In the genomic region with DNA sequence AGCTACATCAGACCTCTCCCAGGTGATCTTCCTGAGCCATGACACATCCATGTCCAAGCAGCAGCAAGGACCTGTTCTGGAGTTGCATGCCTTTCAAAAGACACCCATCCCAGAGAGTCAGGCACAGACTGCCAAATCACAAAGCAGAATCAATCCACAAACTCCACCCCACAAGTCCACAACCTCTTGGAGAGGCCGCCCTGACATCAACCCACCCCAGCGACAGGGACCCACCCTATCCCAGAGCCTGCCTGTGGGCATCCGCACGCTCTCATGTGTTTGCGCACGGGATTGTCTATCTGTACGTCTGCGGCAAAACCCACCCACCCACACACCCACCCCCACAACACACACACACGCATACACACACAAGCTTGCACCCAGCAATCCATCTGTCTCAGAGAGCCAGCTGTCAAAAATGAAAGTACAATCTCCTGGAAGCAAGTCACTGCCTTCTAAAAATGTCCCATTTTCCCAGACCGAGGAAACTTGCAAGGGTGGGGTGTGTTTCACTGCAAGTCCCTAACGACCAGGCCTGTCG, we compare ENCODE assay signal across 9 cellular contexts. TPM values are rescaled to one million over a fixed set of nuclear protein-coding genes. Genes with fewer than 3 reads are reported as not detected.
DNase-seq lines count a peak whose midpoint lies in the region; ATAC-seq and TF ChIP-seq lines count a peak whose summit lies in the region.
"Had no signal": no experiment of that assay in that cellular context is flagged by ENCODE, and none has a peak within 500 bp of the region (broad histone marks: within the 10 kb centered on the region; RNA-seq: fewer than 3 reads in every experiment).

No MANE protein-coding gene starts in this region.

- H3K9ac ChIP-seq in BLaER1 treated with 17β-estradiol and CSF1 and Interleukin-3, amounts not matched to agents 10 nM and 100 nM = no peak overlapping the region
- H3K9ac ChIP-seq in rectal smooth muscle tissue (ENCODE audit: low read length) = no peak overlapping the region

- H3K36me3 Mint-ChIP-seq in activated T-helper 1 cell treated with anti-CD3 and anti-CD28 coated beads, Interleukin-12 subunit alpha, Interleukin-12 subunit beta, Interleukin-2, Interleukin-4 antibody, amounts not matched to agents 30 ng/mL and 10 ng/mL and 1 ng/mL, durations not matched to agents 14 hours and 24 hours and 36 hours (ENCODE audit: low read depth) = peaks cover 31% of the 10 kb centered on the region
- H3K36me3 Mint-ChIP-seq: memory B cell had no signal

- no peaks in the 10 kb centered on the region for H3K9me3 ChIP-seq in BLaER1 treated with 17β-estradiol and CSF1 and Interleukin-3, amounts not matched to agents 10 nM and 100 nM (replicated peaks in 1 of 11)

- peaks cover 0 to 58% (median 9%) of the 10 kb centered on the region in 11 experiments; a peak in 14 of 22 replicates for H3K36me3 ChIP-seq in BLaER1 treated with 17β-estradiol and CSF1 and Interleukin-3, amounts not matched to agents 10 nM and 100 nM
- peaks cover 5% of the 10 kb centered on the region for H3K36me3 ChIP-seq in rectal smooth muscle tissue (ENCODE audit: control insufficient read depth, insufficient read depth, low read length)

- H3K27me3 Mint-ChIP-seq in activated T-helper 1 cell treated with anti-CD3 and anti-CD28 coated beads, Interleukin-12 subunit alpha, Interleukin-12 subunit beta, Interleukin-2, Interleukin-4 antibody, amounts not matched to agents 30 ng/mL and 10 ng/mL and 1 ng/mL, durations not matched to agents 14 hours and 24 hours and 36 hours (ENCODE audit: insufficient read depth) = no peaks in the 10 kb centered on the region
- H3K27me3 Mint-ChIP-seq: memory B cell had no signal

- peaks cover 0 to 5% (median 0%) of the 10 kb centered on the region in 11 experiments; a peak in 3 of 22 replicates for H3K27me3 ChIP-seq in BLaER1 treated with 17β-estradiol and CSF1 and Interleukin-3, amounts not matched to agents 10 nM and 100 nM
- no peaks in the 10 kb centered on the region for H3K27me3 ChIP-seq in foreskin keratinocyte
- no peaks in the 10 kb centered on the region for H3K27me3 ChIP-seq in rectal smooth muscle tissue (ENCODE audit: control insufficient read depth, insufficient read depth, low read length)

- no peaks in the 10 kb centered on the region for H3K9me3 Mint-ChIP-seq in activated T-helper 1 cell treated with anti-CD3 and anti-CD28 coated beads, Interleukin-12 subunit alpha, Interleukin-12 subunit beta, Interleukin-2, Interleukin-4 antibody, amounts not matched to agents 30 ng/mL and 10 ng/mL and 1 ng/mL, durations not matched to agents 14 hours and 24 hours and 36 hours
- H3K9me3 Mint-ChIP-seq: memory B cell had no signal

- peaks cover 33 to 98% (median 89%) of the 10 kb centered on the region in 11 experiments; a peak in 19 of 22 replicates for H4K20me1 ChIP-seq in BLaER1 treated with 17β-estradiol and CSF1 and Interleukin-3, amounts not matched to agents 10 nM and 100 nM

- no peak overlapping the region for H3K27ac ChIP-seq in BLaER1 treated with 17β-estradiol and CSF1 and Interleukin-3, amounts not matched to agents 10 nM and 100 nM
- no peak overlapping the region for H3K27ac ChIP-seq in foreskin keratinocyte
- peak overlapping the region; percentile 53 for H3K27ac ChIP-seq in rectal smooth muscle tissue (ENCODE audit: low read depth, low read length)

- H3K4me1 ChIP-seq in BLaER1 treated with 17β-estradiol and CSF1 and Interleukin-3, amounts not matched to agents 10 nM and 100 nM = peaks cover 75 to 100% (median 98%) of the 10 kb centered on the region in 10 experiments
- H3K4me1 ChIP-seq in foreskin keratinocyte = peaks cover 48% of the 10 kb centered on the region
- peaks cover 49% of the 10 kb centered on the region for H3K4me1 ChIP-seq in rectal smooth muscle tissue (ENCODE audit: control insufficient read depth, insufficient read depth, low read length)

- peaks cover 81% of the 10 kb centered on the region for H3K4me1 Mint-ChIP-seq in activated T-helper 1 cell treated with anti-CD3 and anti-CD28 coated beads, Interleukin-12 subunit alpha, Interleukin-12 subunit beta, Interleukin-2, Interleukin-4 antibody, amounts not matched to agents 30 ng/mL and 10 ng/mL and 1 ng/mL, durations not matched to agents 14 hours and 24 hours and 36 hours (ENCODE audit: low read depth)

- H3K4me3 Mint-ChIP-seq in activated T-helper 1 cell treated with anti-CD3 and anti-CD28 coated beads, Interleukin-12 subunit alpha, Interleukin-12 subunit beta, Interleukin-2, Interleukin-4 antibody, amounts not matched to agents 30 ng/mL and 10 ng/mL and 1 ng/mL, durations not matched to agents 14 hours and 24 hours and 36 hours = peak overlapping the region; percentile 10

- no peak for DNase-seq in activated T-helper 1 cell treated with anti-CD3 and anti-CD28 coated beads, Interleukin-12 subunit alpha, Interleukin-12 subunit beta, Interleukin-2, Interleukin-4 antibody, amounts not matched to agents 30 ng/mL and 10 ng/mL and 1 ng/mL, durations not matched to agents 14 hours and 24 hours and 36 hours (ENCODE audit: low spot score)
- DNase-seq in foreskin keratinocyte (peak in 1 of 2 donors; percentile 73), activated gamma-delta T cell (lab: John Stamatoyannopoulos, UW) (no peak)
- DNase-seq in stimulated activated CD4-positive, alpha-beta T cell treated with anti-CD3 and anti-CD28 coated beads, Interleukin-2, amount 100 ng/mL, for 48 hours = no peak
- no peak for DNase-seq in activated CD8-positive, alpha-beta memory T cell treated with anti-CD3 and anti-CD28 coated beads, Interleukin-2, amount 50 U/mL, for 4 hours

- peak overlapping the region; percentile 13 for H3K27ac Mint-ChIP-seq in activated T-helper 1 cell treated with anti-CD3 and anti-CD28 coated beads, Interleukin-12 subunit alpha, Interleukin-12 subunit beta, Interleukin-2, Interleukin-4 antibody, amounts not matched to agents 30 ng/mL and 10 ng/mL and 1 ng/mL, durations not matched to agents 14 hours and 24 hours and 36 hours

- ATAC-seq in foreskin keratinocyte (peak; percentile 22), HG03571 (IDR thresholded peaks at IDR 0.05; ENCODE audit: unreplicated experiment) (no peak)

- no peak overlapping the region for H3K4me3 ChIP-seq in BLaER1 treated with 17β-estradiol and CSF1 and Interleukin-3, amounts not matched to agents 10 nM and 100 nM
- no peak overlapping the region for H3K4me3 ChIP-seq in rectal smooth muscle tissue (ENCODE audit: low read length)

- H3K4me2 ChIP-seq in BLaER1 treated with 17β-estradiol and CSF1 and Interleukin-3, amounts not matched to agents 10 nM and 100 nM = peak overlapping the region; percentile 26 to 99 (median 95); a peak in 21 of 22 replicates

- TF ChIP-seq CTCF in foreskin keratinocyte (conservative IDR thresholded peaks at IDR 0.05) = no peak

- intact Hi-C loops in activated T-helper 1 cell treated with anti-CD3 and anti-CD28 coated beads, Interleukin-12 subunit alpha, Interleukin-12 subunit beta, Interleukin-2, Interleukin-4 antibody, amounts not matched to agents 30 ng/mL and 10 ng/mL and 1 ng/mL, durations not matched to agents 14 hours and 24 hours and 36 hours (cut with micrococcal nuclease) = no loop called here

RNA-seq across cellular contexts. Expression of a gene that starts 11.9 kb away (rescaled TPM):
- 26.7 and 26.8 TPM in 2 replicates for total RNA-seq in activated T-helper 1 cell treated with anti-CD3 and anti-CD28 coated beads, Interleukin-12 subunit alpha, Interleukin-12 subunit beta, Interleukin-2, Interleukin-4 antibody, amounts not matched to agents 30 ng/mL and 10 ng/mL and 1 ng/mL, durations not matched to agents 14 hours and 24 hours and 36 hours
- 7.2 and 10.5 TPM in 2 replicates for total RNA-seq in foreskin keratinocyte
- 4.3 and 5.2 TPM in 2 replicates for polyA plus RNA-seq in foreskin keratinocyte
